In genomic region chr7:89377219-89377618, GRCh38 we compare ENCODE assay signal across 22 cellular contexts.
DNase-seq lines count a peak whose midpoint lies in the region; ATAC-seq, FAIRE-seq and TF ChIP-seq lines count a peak whose summit lies in the region.
"Had no signal": no experiment of that assay in that cellular context is flagged by ENCODE, and none has a peak within 500 bp of the region (broad histone marks: within the 10 kb centered on the region; RNA-seq: fewer than 3 reads in every experiment).

No MANE protein-coding gene starts in this region.

- BruUV-seq in GM12878 (replicated peaks; lab: Mats Ljungman, UMichigan): no TSS peak

- no peaks in the 10 kb centered on the region for H3K9me3 ChIP-seq in GM12878 (replicated peaks; ENCODE audit: control insufficient read depth, insufficient read depth, low read length)
- H3K9me3 ChIP-seq: BE2C had no signal

- RAD21 ChIA-PET in GM12878 (lab: Charles Lee; ENCODE audit: unreplicated experiment): no interaction called here

- H3K4me3 ChIP-seq in GM23338: no peak overlapping the region
- H3K4me3 ChIP-seq in GM12878: no peak overlapping the region

- H3K9me2 ChIP-seq in GM23338 (ENCODE audit: insufficient read depth): no peaks in the 10 kb centered on the region

- H3K79me2 ChIP-seq in GM23338 (replicated peaks; ENCODE audit: insufficient read depth) (no peaks in the 10 kb centered on the region), GM12878 (ENCODE audit: control insufficient read depth, insufficient read depth, low read length) (no peaks in the 10 kb centered on the region)

- intact Hi-C loops in GM12878 (cut with micrococcal nuclease; ENCODE audit: unreplicated experiment): no loop called here

- no peak for TF ChIP-seq RAD21 in GM12878 (IDR thresholded peaks at IDR 0.05; ENCODE audit: insufficient read depth, low read depth, low read length)

- POLR2A ChIA-PET in GM12878 (lab: Charles Lee) (interaction anchor here (0.6 kb wide), 1 partner anchor 819 kb away, joined by 3 read pairs; no protein-coding TSS in a partner anchor), T-cell (lab: Charles Lee) (no interaction called here)

- H3K27ac Mint-ChIP-seq in GM23338: no peak overlapping the region
- H3K27ac Mint-ChIP-seq in T-cell: no peak overlapping the region
- H3K27ac Mint-ChIP-seq: CD4-positive, CD25-positive, alpha-beta regulatory T cell; CD8-positive, alpha-beta memory T cell had no signal

- TF ChIP-seq CTCF in GM23338 (conservative IDR thresholded peaks at IDR 0.05; ENCODE audit: low read depth in 2 of 2): no peak
- no peak for TF ChIP-seq CTCF in GM12878 (IDR thresholded peaks at IDR 0.05 in 2 of 3, conservative IDR thresholded peaks at IDR 0.05 in 1 of 3; ENCODE audit: control insufficient read depth in 2 of 3, extremely low read depth in 1 of 3, insufficient read depth in 1 of 3, low read depth in 3 of 3, low read length in 3 of 3)

- no peaks in the 10 kb centered on the region for H3F3A ChIP-seq in GM23338 (replicated peaks; ENCODE audit: low read depth)

- FAIRE-seq in GM12891 (lab: Jason Lieb, UNC): no peak
- no peak for FAIRE-seq in GM12878 (lab: Jason Lieb, UNC)
- FAIRE-seq: A204.1, GM12892, GM18507, H1 had no signal

- TF ChIP-seq POLR2A in GM12891 (IDR thresholded peaks at IDR 0.05; ENCODE audit: low read depth, low read length) (no peak), GM12878 (IDR thresholded peaks at IDR 0.05; ENCODE audit: low read depth, low read length) (no peak)

- CTCF ChIA-PET in GM12878 (lab: Yijun Ruan, JAX): interaction anchor here (0.6 kb wide), 1 partner anchor 304 kb away, joined by 3 read pairs; no protein-coding TSS in a partner anchor
- CTCF ChIA-PET in T-cell (lab: Charles Lee): no interaction called here

- DNase-seq in GM12891 (ENCODE audit: insufficient read length, low spot score) (no peak), GM23338 (ENCODE audit: low spot score) (no peak), OCI-M1 (lab: John Stamatoyannopoulos, UW) (peak; percentile 44), GM12878 (ENCODE audit: low read depth, low spot score) (no peak), T-cell (no peak)
- DNase-seq: ACHN; BE2C; C1 segment of cervical spinal cord; CD4-positive, CD25-positive, alpha-beta regulatory T cell; CD8-positive, alpha-beta memory T cell; COR-L47; DMS 273 treated with DMSO at 0.1 percent for 48 hours; DMS53; DND-41; EL; H9 had no signal

- H3K4me2 ChIP-seq in GM23338: no peak overlapping the region
- no peak overlapping the region for H3K4me2 ChIP-seq in GM12878 (ENCODE audit: control insufficient read depth, insufficient read depth)

- no peaks in the 10 kb centered on the region for H3K27me3 ChIP-seq in GM23338 (ENCODE audit: insufficient read depth)
- H3K27me3 ChIP-seq in GM12878 (replicated peaks in 1 of 2; ENCODE audit: control insufficient read depth in 2 of 2, insufficient read depth in 2 of 2, low read length in 1 of 2): no peaks in the 10 kb centered on the region
- H3K27me3 ChIP-seq: BE2C had no signal

- H3K4me3 Mint-ChIP-seq in GM23338 (no peak overlapping the region), T-cell (no peak overlapping the region)
- H3K4me3 Mint-ChIP-seq: CD4-positive, CD25-positive, alpha-beta regulatory T cell; CD8-positive, alpha-beta memory T cell; H9 had no signal

- H3K4me1 ChIP-seq in GM23338 (ENCODE audit: insufficient read depth) (no peaks in the 10 kb centered on the region; the same call in 1 of the 2 replicates), GM12878 (ENCODE audit: control insufficient read depth, insufficient read depth, low read length) (no peaks in the 10 kb centered on the region)
- H3K4me1 ChIP-seq: BE2C had no signal

- H2AFZ ChIP-seq in GM23338 (0 out of 2 replicates have a peak overlapping the region, but pooled peaks have one; percentile 12), GM12878 (ENCODE audit: control insufficient read depth, low read depth, low read length) (no peak overlapping the region)

- SMC1A ChIA-PET in GM12878 (lab: Charles Lee; ENCODE audit: uncharacterized antibody, unreplicated experiment): no interaction called here

- H3K36me3 ChIP-seq in GM23338 (ENCODE audit: insufficient read depth): no peaks in the 10 kb centered on the region
- H3K36me3 ChIP-seq in GM12878 (ENCODE audit: control insufficient read depth in 2 of 2, insufficient read depth in 2 of 2, low read length in 1 of 2): no peaks in the 10 kb centered on the region
- H3K36me3 ChIP-seq: BE2C had no signal

- ATAC-seq in GM23338: no peak
- ATAC-seq in GM12878: no peak
- ATAC-seq in T-cell (replicated peaks in 1 of 4): no peak
- no peak for ATAC-seq in HG03039 (IDR thresholded peaks at IDR 0.05; ENCODE audit: unreplicated experiment)
- ATAC-seq in HG02981 (IDR thresholded peaks at IDR 0.05; ENCODE audit: unreplicated experiment): no peak

- H3K27ac ChIP-seq in GM23338 (ENCODE audit: low read depth): no peak overlapping the region
- no peak overlapping the region for H3K27ac ChIP-seq in GM12878 (ENCODE audit: control insufficient read depth, insufficient read depth)

- no peaks in the 10 kb centered on the region for H4K20me1 ChIP-seq in GM23338 (replicated peaks; ENCODE audit: insufficient read depth)
- no peaks in the 10 kb centered on the region for H4K20me1 ChIP-seq in GM12878 (ENCODE audit: control insufficient read depth, insufficient read depth)

- in situ Hi-C loops in GM12878 (cut with MboI): no loop called here

- no peaks in the 10 kb centered on the region for H3K9me3 Mint-ChIP-seq in GM23338
- peaks cover 0 to 10% (median 5%) of the 10 kb centered on the region in 3 donors for H3K9me3 Mint-ChIP-seq in T-cell
- H3K9me3 Mint-ChIP-seq: H9 had no signal

- WGBS in GM12878 (ENCODE audit: insufficient coverage, insufficient replicate concordance, low lambda C conversion rate, missing lambda C conversion rate): 14% methylated on average over 3 of the region's 3 CpGs

- peaks cover 7% of the 10 kb centered on the region; the same call in 2 of the 3 replicates for H3K4me1 Mint-ChIP-seq in GM23338
- no peaks in the 10 kb centered on the region for H3K4me1 Mint-ChIP-seq in T-cell
- H3K4me1 Mint-ChIP-seq: CD4-positive, CD25-positive, alpha-beta regulatory T cell; CD8-positive, alpha-beta memory T cell had no signal

- no peak overlapping the region for H3K9ac ChIP-seq in GM12878 (ENCODE audit: control insufficient read depth, insufficient read depth, low read length)

- H3K36me3 Mint-ChIP-seq in GM23338 (ENCODE audit: low read depth): no peaks in the 10 kb centered on the region; the same call in 2 of the 3 replicates
- no peaks in the 10 kb centered on the region for H3K36me3 Mint-ChIP-seq in T-cell
- H3K36me3 Mint-ChIP-seq: CD4-positive, CD25-positive, alpha-beta regulatory T cell; CD8-positive, alpha-beta memory T cell had no signal

- no peak for TF ChIP-seq EP300 in GM12878 (IDR thresholded peaks at IDR 0.05; ENCODE audit: borderline replicate concordance in 1 of 2, control insufficient read depth in 1 of 2, low read depth in 2 of 2, low read length in 2 of 2)

- H3K27me3 Mint-ChIP-seq in GM23338 (ENCODE audit: insufficient read depth, low read depth, poor library complexity) (no peaks in the 10 kb centered on the region), T-cell (no peaks in the 10 kb centered on the region)
- H3K27me3 Mint-ChIP-seq: CD4-positive, CD25-positive, alpha-beta regulatory T cell; CD8-positive, alpha-beta memory T cell had no signal

TF ChIP-seq in GM12891, 5 proteins besides CTCF, POLR2A, EP300 and RAD21:
- TF ChIP-seq POLR2AphosphoS5 (IDR thresholded peaks at IDR 0.05; ENCODE audit: low read depth, low read length) (no peak), SPI1 (IDR thresholded peaks at IDR 0.05; ENCODE audit: low read depth, low read length) (peak; percentile 63)

TF ChIP-seq in GM12878, 131 proteins besides CTCF, POLR2A, EP300 and RAD21:
- no peak for TF ChIP-seq FOS (IDR thresholded peaks at IDR 0.05; ENCODE audit: borderline replicate concordance, extremely low read depth, insufficient read length)
- peak; percentile 59; the same call in 1 of the 2 replicates for TF ChIP-seq SPI1 (IDR thresholded peaks at IDR 0.05; ENCODE audit: borderline replicate concordance, insufficient read depth, low read depth, low read length)
